In genomic region chr6:11324453-11325023, GRCh38 we compare ENCODE assay signal across 8 cellular contexts.
DNase-seq lines count a peak whose midpoint lies in the region; ATAC-seq and TF ChIP-seq lines count a peak whose summit lies in the region.

No MANE protein-coding gene starts in this region.

- TF ChIP-seq CTCF in GM13977 (IDR thresholded peaks at IDR 0.05; ENCODE audit: extremely low read depth, insufficient read depth, missing control alignments), result no peak

- peak; percentile 82 for ATAC-seq in GM21723 (IDR thresholded peaks at IDR 0.05; ENCODE audit: unreplicated experiment)
- peak; percentile 83 to 88 for ATAC-seq in natural killer cell treated with Interleukin-12 subunit alpha and Interleukin-12 subunit beta and Interleukin-15 and Interleukin-18, amount 100 ng/mL, for 72 hours

- peak overlapping the region; percentile 83 for H3K27ac Mint-ChIP-seq in natural killer cell treated with Interleukin-12 subunit alpha and Interleukin-12 subunit beta and Interleukin-15 and Interleukin-18, amount 100 ng/mL, for 72 hours

- peaks cover 63 to 64% of the 10 kb centered on the region in 2 donors for H3K4me1 Mint-ChIP-seq in natural killer cell treated with Interleukin-12 subunit alpha and Interleukin-12 subunit beta and Interleukin-15 and Interleukin-18, amount 100 ng/mL, for 72 hours (ENCODE audit: low read depth in 2 of 2)

- DNase-seq in GM13977 (ENCODE audit: low spot score) (peak; percentile 55), OCI-M1 (lab: John Stamatoyannopoulos, UW) (peak; percentile 50), GM19240 (ENCODE audit: insufficient read length, low spot score) (no peak), NCI-H510A (lab: John Stamatoyannopoulos, UW) (no peak), NCI-H524 treated with DMSO at 0.1 percent for 48 hours (lab: John Stamatoyannopoulos, UW) (no peak), NOMO-1 treated with DMSO at 0.1 percent for 48 hours (lab: John Stamatoyannopoulos, UW; ENCODE audit: unreplicated experiment) (no peak)
- no peak for DNase-seq in natural killer cell treated with Interleukin-12 subunit alpha and Interleukin-12 subunit beta and Interleukin-15 and Interleukin-18, amount 100 ng/mL, for 72 hours (ENCODE audit: low spot score)

- no peaks in the 10 kb centered on the region for H3K27me3 Mint-ChIP-seq in natural killer cell treated with Interleukin-12 subunit alpha and Interleukin-12 subunit beta and Interleukin-15 and Interleukin-18, amount 100 ng/mL, for 72 hours

- H3K9me3 Mint-ChIP-seq in natural killer cell treated with Interleukin-12 subunit alpha and Interleukin-12 subunit beta and Interleukin-15 and Interleukin-18, amount 100 ng/mL, for 72 hours, result peaks cover under 1% of the 10 kb centered on the region

- peaks cover 15% of the 10 kb centered on the region for H3K36me3 Mint-ChIP-seq in natural killer cell treated with Interleukin-12 subunit alpha and Interleukin-12 subunit beta and Interleukin-15 and Interleukin-18, amount 100 ng/mL, for 72 hours

- in situ Hi-C loops in GM13977 (cut with MboI; ENCODE audit: low pct_unique_long_range_greater_than_20kb, low sequenced_read_pairs, unreplicated experiment), result no loop called here

- peak overlapping the region; percentile 70 for H3K4me3 Mint-ChIP-seq in natural killer cell treated with Interleukin-12 subunit alpha and Interleukin-12 subunit beta and Interleukin-15 and Interleukin-18, amount 100 ng/mL, for 72 hours

Comparison
In these comparisons a context has a peak if more than half of its experiments do, and no peak if none do; other contexts are left out.
1. DNase-seq: peak in GM13977 (single experiment) and OCI-M1 (single experiment); none in natural killer cell treated with Interleukin-12 subunit alpha and Interleukin-12 subunit beta and Interleukin-15 and Interleukin-18, amount 100 ng/mL, for 72 hours (single experiment), GM19240 (single experiment), NCI-H510A (single experiment), NCI-H524 treated with DMSO at 0.1 percent for 48 hours (single experiment) and NOMO-1 treated with DMSO at 0.1 percent for 48 hours (single experiment).